8 cellular contexts compared by ENCODE assay signal in genomic region chr18:10006261-10006903, GRCh38.
A peak's percentile ranks its signal among the peaks of the same experiment; 100 is the strongest.
DNase-seq lines count a peak whose midpoint lies in the region; ATAC-seq and TF ChIP-seq lines count a peak whose summit lies in the region.

No MANE protein-coding gene starts in this region.

- BruUV-seq in Panc1 (replicated peaks; lab: Mats Ljungman, UMichigan), result no TSS peak

- ATAC-seq in Panc1 (no peak), HG03432 (IDR thresholded peaks at IDR 0.05; ENCODE audit: unreplicated experiment) (no peak)

- TF ChIP-seq CTCF in Panc1 (IDR thresholded peaks at IDR 0.05) (peak; percentile 23; the same call in 1 of the 2 replicates), uterus (IDR thresholded peaks at IDR 0.05) (peak in 3 of 4 experiments; percentile 26 to 36 (median 26))

- H3K9me3 ChIP-seq in Panc1 (ENCODE audit: control insufficient read depth, insufficient read depth, low read depth, low read length) (no peaks in the 10 kb centered on the region), uterus (no peaks in the 10 kb centered on the region)

- no peaks in the 10 kb centered on the region for H3K27me3 ChIP-seq in Panc1 (ENCODE audit: control insufficient read depth, insufficient read depth, low read length)
- H3K27me3 ChIP-seq in uterus, result no peaks in the 10 kb centered on the region

- intact Hi-C loops in Panc1 (cut with micrococcal nuclease; ENCODE audit: unreplicated experiment), result no loop called here
- intact Hi-C loops in uterus (cut with DNase I; ENCODE audit: low total_unique reads), result no loop called here

- H3K4me3 ChIP-seq in Panc1 (ENCODE audit: low read depth in 2 of 2, low read length in 2 of 2), result no peak overlapping the region
- H3K4me3 ChIP-seq in uterus, result no peak overlapping the region

- H3K4me1 ChIP-seq in Panc1 (ENCODE audit: control insufficient read depth, insufficient read depth, low read length) (no peaks in the 10 kb centered on the region; the same call in 1 of the 2 replicates), uterus (peaks cover 8 to 10% of the 10 kb centered on the region in 2 donors)

- CTCF ChIA-PET in Panc1 (lab: Charles Lee), result interaction anchor here (0.6 kb wide), 1 partner anchor 10 kb away, joined by 3 read pairs; no protein-coding TSS in a partner anchor

- H3K36me3 ChIP-seq in Panc1 (ENCODE audit: control insufficient read depth, insufficient read depth, low read length) (no peaks in the 10 kb centered on the region), uterus (no peaks in the 10 kb centered on the region)

- no peak overlapping the region for H3K27ac ChIP-seq in Panc1 (ENCODE audit: low read length)
- H3K27ac ChIP-seq in uterus, result peak overlapping the region; percentile 47 to 65

- in situ Hi-C loops in Panc1 (cut with HindIII; ENCODE audit: low pct_unique_long_range_greater_than_20kb, low sequenced_read_pairs), result no loop called here

- DNase-seq in NCI-H748 (lab: John Stamatoyannopoulos, UW; ENCODE audit: unreplicated experiment) (peak; percentile 63), NCI-H748 treated with DMSO at 0.1 percent for 48 hours (lab: John Stamatoyannopoulos, UW) (no peak), Panc1 (ENCODE audit: low read depth, low spot score) (no peak), fibroblast of the conjunctiva (ENCODE audit: low read depth) (peak; percentile 24), uterus (peak in 1 of 2 donors; percentile 56), activated gamma-delta T cell treated with Interleukin-2 at 50 U/mL for 16 hours (no peak)
- no peak for DNase-seq in activated CD4-positive, alpha-beta T cell treated with anti-CD3 and anti-CD28 coated beads for 1 hour

- no peak for TF ChIP-seq POLR2A in uterus (IDR thresholded peaks at IDR 0.05)

- POLR2A ChIA-PET in Panc1 (lab: Charles Lee), result interaction anchor here (0.6 kb wide), 1 partner anchor 26 kb away, joined by 3 read pairs; no protein-coding TSS in a partner anchor

Comparison
In these comparisons a context has a peak if more than half of its experiments do, and no peak if none do; other contexts are left out.
1. DNase-seq: peak in NCI-H748 (single experiment) and fibroblast of the conjunctiva (single experiment); none in NCI-H748 treated with DMSO at 0.1 percent for 48 hours (single experiment), Panc1 (single experiment), activated CD4-positive, alpha-beta T cell treated with anti-CD3 and anti-CD28 coated beads for 1 hour (single experiment) and activated gamma-delta T cell treated with Interleukin-2 at 50 U/mL for 16 hours (single experiment).